In the genomic region with DNA sequence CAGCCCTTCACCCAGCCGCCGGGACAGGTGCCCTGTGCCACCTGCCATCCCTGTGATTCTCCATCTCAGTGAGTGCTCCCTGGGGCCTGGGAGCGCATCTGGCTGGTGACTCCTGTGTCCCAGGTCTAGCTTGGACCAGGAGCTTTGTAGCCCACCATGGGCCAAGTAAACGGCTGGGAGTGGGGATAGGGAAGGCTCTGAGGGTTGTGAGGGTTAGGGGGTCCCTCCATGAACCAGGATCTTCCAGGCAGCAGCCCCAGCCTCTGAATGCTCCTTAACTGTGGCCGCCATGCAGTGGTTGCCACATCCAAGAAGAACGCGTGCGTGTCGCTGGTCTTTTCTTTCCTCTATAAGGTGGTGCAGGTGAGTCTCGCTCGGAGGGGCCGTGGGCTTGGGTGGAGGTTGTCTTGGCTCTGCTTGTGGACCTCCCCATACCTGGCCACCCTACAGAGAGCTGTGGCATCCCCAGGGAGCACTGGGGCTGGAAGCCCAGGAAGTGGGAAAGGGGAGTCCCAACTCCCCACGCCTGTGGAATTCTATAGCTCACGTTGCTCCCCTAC, we compare ENCODE assay signal across 1 cellular context.
TF ChIP-seq lines count a peak whose summit lies in the region.

No MANE protein-coding gene starts in this region.

TF ChIP-seq in K562, 482 proteins besides CTCF, POLR2A, EP300 and RAD21:
- TF ChIP-seq POLR2G (IDR thresholded peaks at IDR 0.05; ENCODE audit: low read depth, low read length) (0 out of 2 replicates have a peak, but pooled peaks have one; percentile 28), RBM22 (IDR thresholded peaks at IDR 0.05; ENCODE audit: low read depth, low read length, poor library complexity, severe bottlenecking) (no peak), SPI1 (IDR thresholded peaks at IDR 0.05; ENCODE audit: borderline replicate concordance, low read depth, low read length) (no peak), RBFOX2 (IDR thresholded peaks at IDR 0.05; ENCODE audit: low read depth, low read length) (0 out of 2 replicates have a peak, but pooled peaks have one; percentile 15)
TF ChIP-seq in K562: peak in this region for 2.
